In the genomic region with DNA sequence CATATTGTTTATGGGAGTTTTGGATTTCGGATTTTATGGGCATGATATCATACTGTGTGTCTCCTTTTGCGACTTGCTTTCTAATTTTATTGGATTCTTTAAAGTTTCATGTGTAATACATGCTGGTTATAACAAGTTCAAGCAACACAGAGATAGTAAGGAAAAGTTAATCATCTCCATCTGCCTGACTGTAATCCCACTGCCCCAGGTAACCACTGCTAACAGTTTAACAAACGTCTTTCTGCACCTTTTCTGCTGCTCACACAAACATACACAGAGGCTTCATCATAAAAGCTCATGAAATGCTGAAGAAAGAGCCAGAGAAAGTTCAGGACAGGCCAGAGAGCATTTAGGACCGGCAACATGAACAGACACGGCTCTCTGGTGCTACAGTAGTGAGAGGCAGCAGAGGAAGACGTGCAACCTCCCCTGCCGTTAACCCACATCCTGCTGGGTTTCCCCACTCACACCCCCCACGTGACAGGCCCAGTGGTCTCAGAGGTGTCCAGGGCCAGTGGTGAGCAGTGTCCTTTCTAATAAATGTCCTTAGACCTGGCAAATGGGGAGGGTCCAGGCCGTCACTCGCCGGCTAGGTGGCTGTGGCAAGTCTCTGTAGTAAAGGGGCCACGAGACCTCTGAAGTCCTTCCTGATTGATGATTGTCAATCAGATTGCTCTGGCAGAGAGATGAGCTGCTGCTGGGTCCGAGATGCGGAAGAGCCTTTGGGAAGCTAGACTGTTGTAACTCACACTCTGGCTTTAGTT, we compare ENCODE assay signal across 8 cellular contexts. TPM values are rescaled to one million over a fixed set of nuclear protein-coding genes. Genes with fewer than 3 reads are reported as not detected.
DNase-seq lines count a peak whose midpoint lies in the region; ATAC-seq, FAIRE-seq and TF ChIP-seq lines count a peak whose summit lies in the region.

No MANE protein-coding gene starts in this region.

- no peak for TF ChIP-seq EP300 in H1 (IDR thresholded peaks at IDR 0.05; ENCODE audit: borderline replicate concordance in 1 of 2, low read depth in 2 of 2, low read length in 2 of 2)

- no peak overlapping the region for H2AFZ ChIP-seq in H1 (ENCODE audit: low read length)

- no peak overlapping the region for H2BK15ac ChIP-seq in H1 (ENCODE audit: low read length)

- H3K4ac ChIP-seq in H1 (replicated peaks; ENCODE audit: insufficient read length, low read depth, low read length), result no peak overlapping the region

- H3K23ac ChIP-seq in H1 (ENCODE audit: insufficient read length), result no peak overlapping the region

- TF ChIP-seq POLR2A in H1 (IDR thresholded peaks at IDR 0.05; ENCODE audit: control extremely low read depth in 1 of 2, low read depth in 2 of 2, low read length in 2 of 2), result no peak

- no peak overlapping the region for H3K9ac ChIP-seq in H1 (replicated peaks in 1 of 4; ENCODE audit: extremely low read depth in 1 of 4, low read depth in 3 of 4, low read length in 3 of 4)

- H2BK5ac ChIP-seq in H1 (ENCODE audit: low read depth, low read length), result no peak overlapping the region

- H3K56ac ChIP-seq in H1 (replicated peaks; ENCODE audit: insufficient read length, low read depth, low read length), result no peak overlapping the region

- POLR2A ChIA-PET in H1 (lab: Charles Lee; ENCODE audit: partially characterized antibody), result no interaction called here

- H3K27me3 ChIP-seq in H1 (replicated peaks in 1 of 4; ENCODE audit: control insufficient read depth in 3 of 4, extremely low read depth in 1 of 4, insufficient read depth in 3 of 4, low read length in 3 of 4), result no peaks in the 10 kb centered on the region

- H2AK5ac ChIP-seq in H1 (ENCODE audit: low read depth, low read length), result 0 out of 2 replicates have a peak overlapping the region, but pooled peaks have one; percentile 28

- CTCF ChIA-PET in H1 (lab: Charles Lee; ENCODE audit: partially characterized antibody), result interaction anchor here (0.6 to 2.6 kb wide), 9 partner anchors 8 to 85 kb away, joined by 3 to 9 read pairs (median 3); no protein-coding TSS in a partner anchor

- no peak overlapping the region for H3K4me2 ChIP-seq in H1 (ENCODE audit: insufficient read depth in 1 of 2, low read depth in 2 of 2, low read length in 2 of 2)

- no peak overlapping the region for H4K91ac ChIP-seq in H1 (replicated peaks; ENCODE audit: insufficient read length, low read length)

- WGBS in H1 (ENCODE audit: extremely low coverage in 1 of 2, insufficient coverage in 1 of 2, insufficient read length in 1 of 2, insufficient replicate concordance in 2 of 2, low coverage in 1 of 2, low lambda C conversion rate in 2 of 2, missing lambda C conversion rate in 1 of 2), 2 experiments, result 83% methylated on average over 14 of the region's 14 CpGs; no CpG with 5 or more reads in 1 of the 2 experiments

- no peak overlapping the region for H3K27ac ChIP-seq in H1 (ENCODE audit: low read depth, low read length)

- ATAC-seq in GM19328 (IDR thresholded peaks at IDR 0.05; ENCODE audit: unreplicated experiment) (peak; percentile 79), HG03378 (IDR thresholded peaks at IDR 0.05; ENCODE audit: unreplicated experiment) (peak; percentile 78)
- peak; percentile 97 for ATAC-seq in activated CD4-positive, CD25-positive, alpha-beta regulatory T cell treated with anti-CD3 and anti-CD28 coated beads, Interleukin-2, amount 50 U/mL, for 24 hours

- H3K79me2 ChIP-seq in H1 (ENCODE audit: control insufficient read depth in 1 of 2, insufficient read depth in 2 of 2, low read length in 2 of 2), result no peaks in the 10 kb centered on the region

- H3K14ac ChIP-seq in H1 (ENCODE audit: insufficient read length), result no peak overlapping the region

- H3K36me3 ChIP-seq in H1 (ENCODE audit: control insufficient read depth in 2 of 4, insufficient read depth in 4 of 4, low read length in 3 of 4), result no peaks in the 10 kb centered on the region

- DNase-seq in AG08395 (ENCODE audit: low spot score), result peak; percentile 37
- DNase-seq in H1 (ENCODE audit: low read depth in 1 of 2, low spot score in 2 of 2), result no peak
- peak; percentile 32 for DNase-seq in stimulated activated CD8-positive, alpha-beta memory T cell treated with anti-CD3 and anti-CD28 coated beads, Interleukin-15, amount 100 ng/mL, for 1 hour (ENCODE audit: low read depth)
- DNase-seq in RKO (ENCODE audit: low spot score), result no peak
- DNase-seq in SK-N-DZ (ENCODE audit: low spot score), result no peak

- FAIRE-seq in H1 (lab: Jason Lieb, UNC), result no peak

- no peak overlapping the region for H2BK20ac ChIP-seq in H1 (ENCODE audit: low read length)

- no peak for TF ChIP-seq CTCF in H1 (IDR thresholded peaks at IDR 0.05; ENCODE audit: control extremely low read depth in 1 of 3, insufficient read depth in 1 of 3, low read depth in 1 of 3, low read length in 3 of 3)

- H4K20me1 ChIP-seq in H1 (replicated peaks in 1 of 2; ENCODE audit: control insufficient read depth in 1 of 2, insufficient read depth in 2 of 2, low read length in 2 of 2), result no peaks in the 10 kb centered on the region

- no peaks in the 10 kb centered on the region for H3K23me2 ChIP-seq in H1 (ENCODE audit: low read depth, low read length)

- no peaks in the 10 kb centered on the region for H3K9me3 ChIP-seq in H1 (ENCODE audit: insufficient read depth in 2 of 2, low read depth in 1 of 2, low read length in 1 of 2)

- H4K5ac ChIP-seq in H1 (ENCODE audit: insufficient read length, low read depth, low read length), result no peak overlapping the region

- no peak overlapping the region for H3K4me3 ChIP-seq in H1 (ENCODE audit: extremely low read depth in 1 of 4, insufficient read depth in 2 of 4, low read depth in 3 of 4, low read length in 4 of 4)

- H3K79me1 ChIP-seq in H1 (ENCODE audit: low read depth, low read length), result no peaks in the 10 kb centered on the region

- H3K18ac ChIP-seq in H1 (ENCODE audit: extremely low read depth, low read length), result no peak overlapping the region

- no peak for TF ChIP-seq RAD21 in H1 (IDR thresholded peaks at IDR 0.05 in 1 of 2, conservative IDR thresholded peaks at IDR 0.05 in 1 of 2; ENCODE audit: low read depth in 2 of 2, low read length in 2 of 2)

- H3K4me1 ChIP-seq in H1 (replicated peaks in 1 of 4; ENCODE audit: control insufficient read depth in 3 of 4, insufficient read depth in 4 of 4, low read length in 3 of 4), result peaks cover 0 to 6% (median 0%) of the 10 kb centered on the region in 4 experiments; a peak in 1 of 7 replicates

- H4K8ac ChIP-seq in H1 (ENCODE audit: extremely low read depth, insufficient read depth, low read length), result 0 out of 2 replicates have a peak overlapping the region, but pooled peaks have one; percentile 4

- no peak overlapping the region for H2BK120ac ChIP-seq in H1 (replicated peaks; ENCODE audit: low read depth, low read length)

- H2BK12ac ChIP-seq in H1 (ENCODE audit: low read depth, low read length), result no peak overlapping the region

TF ChIP-seq in H1, 55 proteins besides CTCF, POLR2A, EP300 and RAD21 (continues in another document):
- TF ChIP-seq BACH1 (IDR thresholded peaks at IDR 0.05; ENCODE audit: low read length) (no peak), JUN (IDR thresholded peaks at IDR 0.05; ENCODE audit: low read depth, low read length) (no peak), RXRA (IDR thresholded peaks at IDR 0.05; ENCODE audit: insufficient read depth, low read depth, low read length) (no peak), SP1 (IDR thresholded peaks at IDR 0.05; ENCODE audit: low read depth, low read length) (no peak), JUND (IDR thresholded peaks at IDR 0.05; ENCODE audit: low read length) (no peak), CBX8 (IDR thresholded peaks at IDR 0.05; ENCODE audit: borderline replicate concordance, low read depth, low read length) (no peak), TAF7 (optimal IDR thresholded peaks at IDR 0.05; ENCODE audit: borderline replicate concordance, low read depth, low read length) (no peak), PHF8 (conservative IDR thresholded peaks at IDR 0.05; ENCODE audit: low read depth, low read length) (no peak), CBX5 (IDR thresholded peaks at IDR 0.05; ENCODE audit: low read depth, low read length) (no peak), POLR2AphosphoS5 (IDR thresholded peaks at IDR 0.05; ENCODE audit: low read depth, low read length) (no peak), KDM4A (IDR thresholded peaks at IDR 0.05; ENCODE audit: low read depth, low read length, severe bottlenecking) (no peak), SUZ12 (IDR thresholded peaks at IDR 0.05; ENCODE audit: low read length) (no peak), RNF2 (IDR thresholded peaks at IDR 0.05; ENCODE audit: borderline replicate concordance, low read depth, low read length, missing control alignments, poor library complexity, severe bottlenecking) (no peak), TBP (IDR thresholded peaks at IDR 0.05; ENCODE audit: low read depth, low read length) (no peak), SIX5 (IDR thresholded peaks at IDR 0.05; ENCODE audit: low read depth, low read length) (no peak)

RNA-seq across cellular contexts. Expression of gene SLC1A4, which starts 43.0 kb away (rescaled TPM):
- total RNA-seq in H1 (2021; fragmentation: NEBNext Ultra II Directional; extraction: Animal tissue kit (Norgen Biotek cat#: 25700)), result 0.57 and 0.86 TPM in 2 replicates
- 0.44 and 0.71 TPM in 2 replicates for polyA plus RNA-seq in H1 (2011; rRNA removed)
- polyA plus RNA-seq in H1 (2011; cell fraction: cytosol; rRNA removed), result 0.54 TPM
- polyA plus RNA-seq in H1 (2011; cell fraction: nucleus; rRNA removed), result 0.93 TPM
- 0.47 to 0.60 TPM (median 0.50 TPM) in 4 replicates for polyA plus RNA-seq in H1 (2012, experiment 1 of 2)
- polyA plus RNA-seq in H1 (2012, experiment 2 of 2), result 0.39 TPM
- polyA plus RNA-seq in H1 (2013, experiment 1 of 2), result 0.30 TPM
- 0.28 TPM for polyA plus RNA-seq in H1 (2013, experiment 2 of 2)
- 0.76 and 0.85 TPM in 2 replicates for polyA minus RNA-seq in H1 (2011; rRNA and poly(A)+ RNA removed)
- 0.37 TPM for polyA minus RNA-seq in H1 (2011; cell fraction: cytosol; rRNA and poly(A)+ RNA removed)
- 1.1 TPM for polyA minus RNA-seq in H1 (2011; cell fraction: nucleus; rRNA and poly(A)+ RNA removed)
- 14.7 and 20.7 TPM in 2 replicates for polyA plus RNA-seq in SK-N-DZ (2014; cell fraction: cytosol; rRNA removed)
- 8.0 and 10.0 TPM in 2 replicates for polyA plus RNA-seq in SK-N-DZ (2014; cell fraction: nucleus; rRNA removed)

Comparison
In these comparisons a context has a peak if more than half of its experiments do, and no peak if none do; other contexts are left out.
1. DNase-seq: peak in AG08395 (single experiment) and stimulated activated CD8-positive, alpha-beta memory T cell treated with anti-CD3 and anti-CD28 coated beads, Interleukin-15, amount 100 ng/mL, for 1 hour (single experiment); none in H1 (0 of 2), RKO (single experiment) and SK-N-DZ (single experiment).
2. Peak in every context shown above with its lines, with median percentiles within 50 percentile points of each other: ATAC-seq.